In the genomic region with DNA sequence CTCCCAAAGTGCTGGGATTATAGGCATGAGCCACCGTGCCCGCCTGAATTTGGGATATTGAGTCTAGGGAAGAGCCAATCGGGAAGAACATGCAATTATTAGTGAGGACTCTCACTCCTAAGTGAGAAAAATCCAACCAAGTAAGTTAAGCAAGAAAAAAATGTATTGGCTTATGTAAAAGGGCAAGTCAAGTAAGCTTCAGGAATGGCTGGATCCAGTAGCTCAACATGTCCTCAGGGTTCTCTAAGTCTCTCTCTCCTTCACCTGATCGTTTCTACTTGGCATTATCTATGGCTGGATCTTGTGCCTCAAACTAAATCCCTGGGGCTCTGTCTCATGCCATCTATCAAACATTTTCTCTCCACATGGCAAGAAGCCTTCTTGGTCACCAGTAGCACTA, we compare ENCODE assay signal across 9 cellular contexts. TPM values are rescaled to one million over a fixed set of nuclear protein-coding genes. Genes with fewer than 3 reads are reported as not detected.
"Had no signal": no experiment of that assay in that cellular context is flagged by ENCODE, and none has a peak within 500 bp of the region (broad histone marks: within the 10 kb centered on the region; RNA-seq: fewer than 3 reads in every experiment).

No MANE protein-coding gene starts in this region.

- H3K9ac ChIP-seq: KMS-11 had no signal

- FAIRE-seq: HTR-8/SVneo had no signal

- DNase-seq: IMR-90, KBM-7, KG1 had no signal

- H3K27ac Mint-ChIP-seq: IgD-negative memory B cell had no signal

- H3K27ac ChIP-seq: HL-60, KMS-11 had no signal

- H3K4me2 ChIP-seq: KMS-11 had no signal

RNA-seq across cellular contexts. Expression of a gene that starts 16.1 kb away (rescaled TPM):
- total RNA-seq: HT-29, HT1080, IMR-90 had no signal
- polyA plus RNA-seq: IgD-negative memory B cell, IMR-90 had no signal

RNA-seq across cellular contexts. Expression of a gene that starts 35.3 kb away (rescaled TPM):
- total RNA-seq: HT-29, HT1080 had no signal
- polyA plus RNA-seq: IgD-negative memory B cell had no signal
